ENCODE assay signal across 8 cellular contexts in the genomic region with DNA sequence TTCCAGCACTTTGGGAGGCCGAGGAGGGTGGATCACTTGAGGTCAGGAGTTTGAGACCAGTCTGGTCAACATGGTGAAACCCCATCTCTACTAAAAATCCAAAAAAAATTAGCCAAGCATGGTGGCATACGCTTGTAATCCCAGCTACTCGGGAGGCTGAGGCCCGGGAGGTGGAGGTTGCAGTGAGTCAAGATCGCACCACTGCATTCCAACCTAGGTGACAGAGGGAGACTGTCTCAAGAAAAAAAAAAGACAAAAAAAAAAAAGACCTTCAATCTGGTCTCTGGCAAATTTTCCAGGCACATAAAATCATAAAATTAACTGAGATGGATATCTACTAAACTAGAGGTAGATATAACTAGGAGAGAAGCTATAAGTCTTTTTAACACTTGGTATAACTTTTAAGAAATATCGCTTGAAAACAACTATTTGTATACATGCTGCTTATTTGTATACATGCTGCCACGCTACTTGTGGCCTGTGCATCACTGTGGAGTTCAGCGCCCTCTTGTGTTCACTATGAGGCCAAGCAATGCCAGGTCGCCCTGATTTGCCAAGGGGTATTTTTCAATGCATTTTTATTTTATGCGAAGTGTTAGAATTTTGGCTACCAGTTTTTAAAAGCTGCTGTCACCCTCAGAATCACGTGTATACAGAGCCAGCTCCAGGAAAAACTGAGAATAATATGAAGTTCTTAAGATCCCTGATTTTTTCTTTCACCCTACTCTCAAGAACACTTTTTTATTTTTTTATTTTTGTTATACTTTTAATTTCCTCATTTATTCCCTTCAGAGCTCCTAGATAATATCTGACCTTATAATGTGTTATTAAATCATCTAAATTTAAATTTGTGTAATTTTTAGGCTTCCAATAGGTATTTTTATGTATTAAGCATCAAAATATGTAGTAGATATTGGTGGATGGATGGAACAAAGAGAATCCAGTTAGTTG. TPM values are rescaled to one million over a fixed set of nuclear protein-coding genes. Genes with fewer than 3 reads are reported as not detected.
A peak's percentile ranks its signal among the peaks of the same experiment; 100 is the strongest.
DNase-seq lines count a peak whose midpoint lies in the region; ATAC-seq and TF ChIP-seq lines count a peak whose summit lies in the region.

No MANE protein-coding gene starts in this region.

- H3K27me3 Mint-ChIP-seq in CD4-positive, alpha-beta memory T cell, result peaks cover 0 to 3% of the 10 kb centered on the region in 2 donors

- DNase-seq in CD4-positive, alpha-beta memory T cell, result peak; percentile 50 to 65 (median 62)
- DNase-seq in KG1 (lab: John Stamatoyannopoulos, UW) (peak; percentile 51), RWPE2 (ENCODE audit: low spot score) (no peak), germinal center (ENCODE audit: low spot score) (peak; percentile 80), ovary (peak in 4 of 5 donors; percentile 33 to 57 (median 44)), ureter (ENCODE audit: low spot score) (peak; percentile 47)
- peak; percentile 37 for DNase-seq in activated effector memory CD4-positive, alpha-beta T cell treated with Interleukin-2 at 50 U/mL for 16 hours

- H3K9me3 ChIP-seq in CD4-positive, alpha-beta memory T cell (ENCODE audit: control insufficient read depth in 1 of 2, low read length in 2 of 2), result no peaks in the 10 kb centered on the region
- H3K9me3 ChIP-seq in RWPE2 (ENCODE audit: severe bottlenecking), result no peaks in the 10 kb centered on the region
- no peaks in the 10 kb centered on the region for H3K9me3 ChIP-seq in ovary

- H3K4me1 Mint-ChIP-seq in CD4-positive, alpha-beta memory T cell, result peaks cover 6 to 10% (median 7%) of the 10 kb centered on the region in 4 donors

- no peaks in the 10 kb centered on the region for H3K36me3 ChIP-seq in CD4-positive, alpha-beta memory T cell (ENCODE audit: insufficient read depth, low read length)
- H3K36me3 ChIP-seq in RWPE2 (ENCODE audit: low read depth) (no peaks in the 10 kb centered on the region), ovary (no peaks in the 10 kb centered on the region)

- TF ChIP-seq CTCF in RWPE2 (IDR thresholded peaks at IDR 0.05; ENCODE audit: poor library complexity, severe bottlenecking) (peak; percentile 97), ovary (IDR thresholded peaks at IDR 0.05) (peak; percentile 48 to 70 (median 67))

- WGBS in ovary, 3 donors, result 31 to 34% (median 32%) methylated on average over 11 of the region's 11 CpGs

- no peak for TF ChIP-seq EP300 in ovary (IDR thresholded peaks at IDR 0.05)

- POLR2A ChIA-PET in CD4-positive, alpha-beta memory T cell (lab: Charles Lee; ENCODE audit: partially characterized antibody), result interaction anchor here (0.8 to 1.3 kb wide), 5 partner anchors 29 to 283 kb away, joined by 3 to 5 read pairs (median 3); no protein-coding TSS in a partner anchor

- peak; percentile 55 for ATAC-seq in GM21360 (IDR thresholded peaks at IDR 0.05; ENCODE audit: unreplicated experiment)
- ATAC-seq in RWPE2 (ENCODE audit: low read depth), result peak; percentile 84

- H3K27ac ChIP-seq in CD4-positive, alpha-beta memory T cell (ENCODE audit: low read depth, low read length), result no peak overlapping the region
- H3K27ac ChIP-seq in RWPE2 (ENCODE audit: poor library complexity, severe bottlenecking) (no peak overlapping the region), ovary (no peak overlapping the region)

- intact Hi-C loops in CD4-positive, alpha-beta memory T cell (cut with micrococcal nuclease), result loop anchor here (1.0 to 10.0 kb wide), 5 partner anchors 27 to 1554 kb away; partner anchors contain the start of gene CYCS
- intact Hi-C loops in ovary (cut with DNase I), result loop anchor here in 1 of 4 donors (5.0 kb wide), 1 partner anchor 286 kb away; no protein-coding TSS in a partner anchor

- no peaks in the 10 kb centered on the region for H3K9me3 Mint-ChIP-seq in CD4-positive, alpha-beta memory T cell

- CTCF ChIA-PET in CD4-positive, alpha-beta memory T cell (lab: Charles Lee; ENCODE audit: partially characterized antibody), result interaction anchor here (0.6 to 16.3 kb wide), 58 partner anchors 8 to 1767 kb away, joined by 3 to 414 read pairs (median 4); partner anchors contain the start of gene CYCS

- no peaks in the 10 kb centered on the region for H3K36me3 Mint-ChIP-seq in CD4-positive, alpha-beta memory T cell

- TF ChIP-seq POLR2A in ovary (IDR thresholded peaks at IDR 0.05), result no peak

- H3K4me1 ChIP-seq in CD4-positive, alpha-beta memory T cell (ENCODE audit: insufficient read depth, low read length), result peaks cover 3% of the 10 kb centered on the region
- H3K4me1 ChIP-seq in RWPE2 (ENCODE audit: insufficient read depth, poor library complexity, severe bottlenecking), result no peaks in the 10 kb centered on the region
- H3K4me1 ChIP-seq in ovary (ENCODE audit: insufficient read depth), result no peaks in the 10 kb centered on the region

- no peak overlapping the region for H3K27ac Mint-ChIP-seq in CD4-positive, alpha-beta memory T cell

- H3K27me3 ChIP-seq in CD4-positive, alpha-beta memory T cell (ENCODE audit: insufficient read depth, low read length), result no peaks in the 10 kb centered on the region
- H3K27me3 ChIP-seq in RWPE2 (ENCODE audit: insufficient read depth, poor library complexity, severe bottlenecking) (no peaks in the 10 kb centered on the region), ovary (no peaks in the 10 kb centered on the region)

- H3K4me3 ChIP-seq in CD4-positive, alpha-beta memory T cell (ENCODE audit: low read length in 2 of 2), result no peak overlapping the region
- H3K4me3 ChIP-seq in RWPE2 (ENCODE audit: severe bottlenecking) (no peak overlapping the region), ovary (no peak overlapping the region)

- H3K4me3 Mint-ChIP-seq in CD4-positive, alpha-beta memory T cell, result no peak overlapping the region

RNA-seq across cellular contexts. Expression of gene CYCS, which starts 26.7 kb away (rescaled TPM):
- 10 to 100 TPM; 46.9 to 54.2 TPM for total RNA-seq in CD4-positive, alpha-beta memory T cell
- 100 to 1,000 TPM; 110 to 157 TPM for polyA plus RNA-seq in CD4-positive, alpha-beta memory T cell
- total RNA-seq in ovary (10 to 100 TPM; 21.7 to 88.1 (median 46.4) TPM), ureter (138 TPM)
- polyA plus RNA-seq in ovary, result 10 to 100 TPM; 22.7 to 80.5 TPM
